Comparison of ENCODE assay signal across 1 cellular context in genomic region chr20:60117040-60117439, GRCh38.
TF ChIP-seq lines count a peak whose summit lies in the region.

No MANE protein-coding gene starts in this region.

TF ChIP-seq in SK-N-SH treated with all-trans-retinoic acid at 6 μM for 48 hours, 23 proteins besides CTCF, POLR2A, EP300 and RAD21 (continued from another document):
- TF ChIP-seq TCF4 (CRISPR knock-in tag; IDR thresholded peaks at IDR 0.05; ENCODE audit: borderline replicate concordance), result no peak
- no peak for TF ChIP-seq RARB (CRISPR knock-in tag; IDR thresholded peaks at IDR 0.05)
- TF ChIP-seq BACH2 (CRISPR knock-in tag; IDR thresholded peaks at IDR 0.05; ENCODE audit: borderline replicate concordance), result no peak
- TF ChIP-seq ZFP3 (CRISPR knock-in tag; IDR thresholded peaks at IDR 0.05), result no peak
